8 cellular contexts compared by ENCODE assay signal in genomic region chr2:73385486-73386341, GRCh38.
DNase-seq lines count a peak whose midpoint lies in the region; ATAC-seq lines count a peak whose summit lies in the region.

Gene ALMS1 (plus strand): TSS chr2:73385836. CDS start chr2:73385869, 33 bp downstream.

- ATAC-seq in GM19035 (IDR thresholded peaks at IDR 0.05; ENCODE audit: unreplicated experiment): peak; percentile 83
- ATAC-seq in HG03342 (IDR thresholded peaks at IDR 0.05; ENCODE audit: unreplicated experiment): peak; percentile 87

- peak within 1 kb of the TSS; percentile 87 for H3K27ac ChIP-seq in caudate nucleus (ENCODE audit: low read depth, low read length)

- DNase-seq in AG20443 (ENCODE audit: low spot score) (peak; percentile 97), NCI-H345 treated with DMSO at 0.1 percent for 48 hours (lab: John Stamatoyannopoulos, UW; ENCODE audit: unreplicated experiment) (peak; percentile 89), caudate nucleus (lab: John Stamatoyannopoulos, UW) (peak; percentile 17 to 93 (median 80)), iris pigment epithelial cell (ENCODE audit: low read depth) (peak; percentile 89)
- DNase-seq in activated CD4-positive, CD25-positive, alpha-beta regulatory T cell (lab: John Stamatoyannopoulos, UW): peak; percentile 71 to 88 (median 80)
- DNase-seq in stimulated activated CD4-positive, alpha-beta T cell treated with anti-CD3 and anti-CD28 coated beads, Interleukin-12 subunit alpha, Interleukin-12 subunit beta, amount 100 ng/mL, for 24 hours (ENCODE audit: low read depth in 2 of 2): peak; percentile 74 to 82

Comparison
In these comparisons a context has a peak if more than half of its experiments do, and no peak if none do; other contexts are left out.
1. Peak in every context shown above with its lines: DNase-seq, ATAC-seq and H3K27ac ChIP-seq.